In the genomic region with DNA sequence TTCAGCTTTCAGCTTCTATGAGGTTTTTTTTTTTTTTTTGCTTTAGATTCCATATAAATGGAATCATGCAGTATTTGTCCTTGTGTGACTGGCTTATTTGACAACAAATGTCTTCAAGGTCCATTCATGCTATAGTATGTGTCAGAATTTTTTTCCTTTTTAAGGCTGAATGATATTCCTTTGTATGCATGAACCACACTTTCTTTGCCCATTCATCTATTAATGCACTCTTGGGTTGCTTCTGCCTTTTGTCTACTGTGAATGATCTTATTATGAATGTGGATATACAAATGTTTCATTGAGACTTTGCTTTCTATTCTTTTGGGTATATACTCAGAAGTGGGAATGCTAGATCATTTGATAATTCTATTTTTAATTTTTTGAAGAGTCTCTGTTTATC, we compare ENCODE assay signal across 8 cellular contexts. TPM values are rescaled to one million over a fixed set of nuclear protein-coding genes. Genes with fewer than 3 reads are reported as not detected.
"Had no signal": no experiment of that assay in that cellular context is flagged by ENCODE, and none has a peak within 500 bp of the region (broad histone marks: within the 10 kb centered on the region; RNA-seq: fewer than 3 reads in every experiment).

No MANE protein-coding gene starts in this region.

- DNase-seq: IMR-90, KBM-7, KG1 had no signal

- H3K9me3 Mint-ChIP-seq: IgD-negative memory B cell had no signal

- H3K4me3 Mint-ChIP-seq: IgD-negative memory B cell had no signal

- H3K27ac Mint-ChIP-seq: IgD-negative memory B cell had no signal

- ATAC-seq: HepG2, K562 had no signal

RNA-seq across cellular contexts. Expression of a gene that starts 27.0 kb away (rescaled TPM):
- total RNA-seq: HepG2, HT1080 had no signal

RNA-seq across cellular contexts. Expression of a gene that starts 50.0 kb away (rescaled TPM):
- total RNA-seq: HepG2, HT-29 had no signal
